In the genomic region with DNA sequence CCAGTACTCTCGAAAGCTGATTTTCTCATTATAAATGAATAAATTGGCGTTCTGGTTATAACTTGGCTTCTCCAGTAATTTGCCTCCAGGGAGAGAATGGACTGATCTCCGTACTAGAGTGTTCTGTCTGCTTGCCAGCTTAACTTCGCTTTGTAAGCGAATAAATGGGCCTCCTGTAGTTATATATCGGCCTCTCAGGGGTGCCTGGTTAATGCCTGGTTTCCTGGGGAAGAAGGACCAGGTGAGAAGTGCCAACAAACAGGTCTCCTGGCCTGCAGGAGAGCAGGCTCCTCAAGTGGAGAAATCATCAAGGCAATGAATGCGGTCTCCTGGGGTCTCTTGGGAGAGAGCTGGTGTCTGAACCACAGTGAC, we compare ENCODE assay signal across 23 cellular contexts.
DNase-seq lines count a peak whose midpoint lies in the region; ATAC-seq, FAIRE-seq and TF ChIP-seq lines count a peak whose summit lies in the region.
"Had no signal": no experiment of that assay in that cellular context is flagged by ENCODE, and none has a peak within 500 bp of the region (broad histone marks: within the 10 kb centered on the region; RNA-seq: fewer than 3 reads in every experiment).

No MANE protein-coding gene starts in this region.

- intact Hi-C loops in heart right ventricle (cut with DNase I) (loop anchor here in 8 of 10 donors (2.0 to 10.0 kb wide), 7 partner anchors 147 to 577 kb away; a partner anchor contains a TSS), kidney (cut with DNase I) (loop anchor here (10.0 kb wide), 1 partner anchor 217 kb away; no protein-coding TSS in a partner anchor), tibial artery (cut with DNase I; ENCODE audit: low total_unique reads) (loop anchor here (10.0 kb wide), 1 partner anchor 297 kb away; a partner anchor contains a TSS)

- H3K9me3 ChIP-seq in heart right ventricle (no peaks in the 10 kb centered on the region), right atrium auricular region (no peaks in the 10 kb centered on the region), kidney (ENCODE audit: control insufficient read depth in 1 of 2, low read length in 2 of 2) (no peaks in the 10 kb centered on the region), tibial artery (no peaks in the 10 kb centered on the region), BE2C (no peaks in the 10 kb centered on the region)
- H3K9me3 ChIP-seq: upper lobe of left lung had no signal

- peak overlapping the region in 6 of 10 donors; percentile 15 to 55 (median 20) for H3K27ac ChIP-seq in heart right ventricle
- H3K27ac ChIP-seq in right atrium auricular region: peak overlapping the region in 1 of 2 donors; percentile 7
- H3K27ac ChIP-seq in kidney (ENCODE audit: low read depth in 2 of 2, low read length in 2 of 2): peak overlapping the region; percentile 84 to 86
- peak overlapping the region; percentile 60 to 61 for H3K27ac ChIP-seq in tibial artery
- H3K27ac ChIP-seq: upper lobe of left lung had no signal

- peak overlapping the region in 1 of 2 donors; percentile 7 for H3K9ac ChIP-seq in kidney (ENCODE audit: low read length in 2 of 2)

- H3K27me3 ChIP-seq in heart right ventricle (no peaks in the 10 kb centered on the region), right atrium auricular region (no peaks in the 10 kb centered on the region), tibial artery (no peaks in the 10 kb centered on the region), BE2C (no peaks in the 10 kb centered on the region)
- H3K27me3 ChIP-seq: upper lobe of left lung had no signal

- H3K36me3 ChIP-seq in heart right ventricle (no peaks in the 10 kb centered on the region), right atrium auricular region (no peaks in the 10 kb centered on the region), kidney (ENCODE audit: control insufficient read depth in 1 of 2, insufficient read depth in 2 of 2, low read length in 2 of 2) (no peaks in the 10 kb centered on the region), tibial artery (no peaks in the 10 kb centered on the region), BE2C (no peaks in the 10 kb centered on the region)
- H3K36me3 ChIP-seq: upper lobe of left lung had no signal

- DNase-seq in heart right ventricle (no peak), right atrium auricular region (ENCODE audit: low spot score) (no peak), NCI-H69 (lab: John Stamatoyannopoulos, UW) (peak; percentile 69), kidney (no peak), tibial artery (no peak), BE2C (no peak)
- DNase-seq: activated T-cell treated with anti-CD3 and anti-CD28 coated beads, Interleukin-2, amount 50 U/mL, for 48 hours; aorta; cerebellar nuclear complex; effector CD4-positive, alpha-beta T cell; erythroblast; foreskin fibroblast; GOT3; naive thymus-derived CD8-positive, alpha-beta T cell; NCI-H774; retina; SIG-M5; stimulated activated CD4-positive, alpha-beta T cell treated with anti-CD3 and anti-CD28 coated beads, Interleukin-4, amount 100 ng/mL, for 4 hours; T-helper 1 cell had no signal

- H3K4me3 ChIP-seq in heart right ventricle: no peak overlapping the region
- H3K4me3 ChIP-seq in right atrium auricular region: no peak overlapping the region
- no peak overlapping the region for H3K4me3 ChIP-seq in kidney (ENCODE audit: low read length in 2 of 2)
- no peak overlapping the region for H3K4me3 ChIP-seq in tibial artery
- no peak overlapping the region for H3K4me3 ChIP-seq in BE2C (ENCODE audit: low read depth, low read length)
- H3K4me3 ChIP-seq: upper lobe of left lung had no signal

- WGBS in heart right ventricle, 2 donors: 50 to 64% methylated on average over 7 of the region's 7 CpGs

- TF ChIP-seq CTCF in heart right ventricle (IDR thresholded peaks at IDR 0.05) (no peak), right atrium auricular region (IDR thresholded peaks at IDR 0.05) (no peak), kidney (IDR thresholded peaks at IDR 0.05; ENCODE audit: borderline replicate concordance, extremely low read depth, insufficient read depth) (no peak), tibial artery (IDR thresholded peaks at IDR 0.05) (no peak), BE2C (IDR thresholded peaks at IDR 0.05; ENCODE audit: low read depth, low read length) (no peak)

- ATAC-seq in heart right ventricle (peak in 4 of 8 donors; percentile 9 to 50 (median 32)), GM18867 (IDR thresholded peaks at IDR 0.05; ENCODE audit: unreplicated experiment) (no peak), SK-N-SH treated with all-trans-retinoic acid at 6 μM for 48 hours (no peak)
- ATAC-seq: naive thymus-derived CD8-positive, alpha-beta T cell had no signal

- H3K4me1 ChIP-seq in heart right ventricle (peaks cover 0 to 14% (median 9%) of the 10 kb centered on the region in 9 donors), right atrium auricular region (peaks cover 0 to 9% of the 10 kb centered on the region in 2 donors), kidney (ENCODE audit: control insufficient read depth in 1 of 2, insufficient read depth in 1 of 2, low read depth in 1 of 2, low read length in 2 of 2) (peaks cover 22 to 42% of the 10 kb centered on the region in 2 donors), tibial artery (peaks cover 0 to 19% (median 11%) of the 10 kb centered on the region in 4 donors), BE2C (no peaks in the 10 kb centered on the region)

- FAIRE-seq in kidney (lab: Jason Lieb, UNC): no peak
- FAIRE-seq: TTC549 had no signal

TF ChIP-seq in SK-N-SH treated with all-trans-retinoic acid at 6 μM for 48 hours, 23 proteins besides CTCF, POLR2A, EP300 and RAD21:
- TF ChIP-seq ESRRG (CRISPR knock-in tag; IDR thresholded peaks at IDR 0.05): no peak
- TF ChIP-seq, protein P1, sequence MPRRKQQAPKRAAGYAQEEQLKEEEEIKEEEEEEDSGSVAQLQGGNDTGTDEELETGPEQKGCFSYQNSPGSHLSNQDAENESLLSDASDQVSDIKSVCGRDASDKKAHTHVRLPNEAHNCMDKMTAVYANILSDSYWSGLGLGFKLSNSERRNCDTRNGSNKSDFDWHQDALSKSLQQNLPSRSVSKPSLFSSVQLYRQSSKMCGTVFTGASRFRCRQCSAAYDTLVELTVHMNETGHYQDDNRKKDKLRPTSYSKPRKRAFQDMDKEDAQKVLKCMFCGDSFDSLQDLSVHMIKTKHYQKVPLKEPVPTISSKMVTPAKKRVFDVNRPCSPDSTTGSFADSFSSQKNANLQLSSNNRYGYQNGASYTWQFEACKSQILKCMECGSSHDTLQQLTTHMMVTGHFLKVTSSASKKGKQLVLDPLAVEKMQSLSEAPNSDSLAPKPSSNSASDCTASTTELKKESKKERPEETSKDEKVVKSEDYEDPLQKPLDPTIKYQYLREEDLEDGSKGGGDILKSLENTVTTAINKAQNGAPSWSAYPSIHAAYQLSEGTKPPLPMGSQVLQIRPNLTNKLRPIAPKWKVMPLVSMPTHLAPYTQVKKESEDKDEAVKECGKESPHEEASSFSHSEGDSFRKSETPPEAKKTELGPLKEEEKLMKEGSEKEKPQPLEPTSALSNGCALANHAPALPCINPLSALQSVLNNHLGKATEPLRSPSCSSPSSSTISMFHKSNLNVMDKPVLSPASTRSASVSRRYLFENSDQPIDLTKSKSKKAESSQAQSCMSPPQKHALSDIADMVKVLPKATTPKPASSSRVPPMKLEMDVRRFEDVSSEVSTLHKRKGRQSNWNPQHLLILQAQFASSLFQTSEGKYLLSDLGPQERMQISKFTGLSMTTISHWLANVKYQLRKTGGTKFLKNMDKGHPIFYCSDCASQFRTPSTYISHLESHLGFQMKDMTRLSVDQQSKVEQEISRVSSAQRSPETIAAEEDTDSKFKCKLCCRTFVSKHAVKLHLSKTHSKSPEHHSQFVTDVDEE (CRISPR knock-in tag; IDR thresholded peaks at IDR 0.05): no peak
- TF ChIP-seq, protein P2, sequence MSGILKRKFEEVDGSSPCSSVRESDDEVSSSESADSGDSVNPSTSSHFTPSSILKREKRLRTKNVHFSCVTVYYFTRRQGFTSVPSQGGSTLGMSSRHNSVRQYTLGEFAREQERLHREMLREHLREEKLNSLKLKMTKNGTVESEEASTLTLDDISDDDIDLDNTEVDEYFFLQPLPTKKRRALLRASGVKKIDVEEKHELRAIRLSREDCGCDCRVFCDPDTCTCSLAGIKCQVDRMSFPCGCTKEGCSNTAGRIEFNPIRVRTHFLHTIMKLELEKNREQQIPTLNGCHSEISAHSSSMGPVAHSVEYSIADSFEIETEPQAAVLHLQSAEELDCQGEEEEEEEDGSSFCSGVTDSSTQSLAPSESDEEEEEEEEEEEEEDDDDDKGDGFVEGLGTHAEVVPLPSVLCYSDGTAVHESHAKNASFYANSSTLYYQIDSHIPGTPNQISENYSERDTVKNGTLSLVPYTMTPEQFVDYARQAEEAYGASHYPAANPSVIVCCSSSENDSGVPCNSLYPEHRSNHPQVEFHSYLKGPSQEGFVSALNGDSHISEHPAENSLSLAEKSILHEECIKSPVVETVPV (CRISPR knock-in tag; IDR thresholded peaks at IDR 0.05): no peak
- TF ChIP-seq ZNF70 (CRISPR knock-in tag; IDR thresholded peaks at IDR 0.05): no peak
- TF ChIP-seq ZFP3 (CRISPR knock-in tag; IDR thresholded peaks at IDR 0.05): no peak
- no peak for TF ChIP-seq CSDC2 (CRISPR knock-in tag; IDR thresholded peaks at IDR 0.05)
- TF ChIP-seq ISL1 (CRISPR knock-in tag; IDR thresholded peaks at IDR 0.05): no peak
- TF ChIP-seq PPARA (CRISPR knock-in tag; IDR thresholded peaks at IDR 0.05; ENCODE audit: borderline replicate concordance): no peak
- no peak for TF ChIP-seq OSR1 (CRISPR knock-in tag; IDR thresholded peaks at IDR 0.05)
- TF ChIP-seq, protein P3, sequence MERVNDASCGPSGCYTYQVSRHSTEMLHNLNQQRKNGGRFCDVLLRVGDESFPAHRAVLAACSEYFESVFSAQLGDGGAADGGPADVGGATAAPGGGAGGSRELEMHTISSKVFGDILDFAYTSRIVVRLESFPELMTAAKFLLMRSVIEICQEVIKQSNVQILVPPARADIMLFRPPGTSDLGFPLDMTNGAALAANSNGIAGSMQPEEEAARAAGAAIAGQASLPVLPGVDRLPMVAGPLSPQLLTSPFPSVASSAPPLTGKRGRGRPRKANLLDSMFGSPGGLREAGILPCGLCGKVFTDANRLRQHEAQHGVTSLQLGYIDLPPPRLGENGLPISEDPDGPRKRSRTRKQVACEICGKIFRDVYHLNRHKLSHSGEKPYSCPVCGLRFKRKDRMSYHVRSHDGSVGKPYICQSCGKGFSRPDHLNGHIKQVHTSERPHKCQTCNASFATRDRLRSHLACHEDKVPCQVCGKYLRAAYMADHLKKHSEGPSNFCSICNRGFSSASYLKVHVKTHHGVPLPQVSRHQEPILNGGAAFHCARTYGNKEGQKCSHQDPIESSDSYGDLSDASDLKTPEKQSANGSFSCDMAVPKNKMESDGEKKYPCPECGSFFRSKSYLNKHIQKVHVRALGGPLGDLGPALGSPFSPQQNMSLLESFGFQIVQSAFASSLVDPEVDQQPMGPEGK (CRISPR knock-in tag; IDR thresholded peaks at IDR 0.05; ENCODE audit: borderline replicate concordance): no peak
- TF ChIP-seq RARB (CRISPR knock-in tag; IDR thresholded peaks at IDR 0.05): no peak
- TF ChIP-seq SNAI2 (CRISPR knock-in tag; IDR thresholded peaks at IDR 0.05): no peak
- no peak for TF ChIP-seq ZFP30 (CRISPR knock-in tag; IDR thresholded peaks at IDR 0.05)
TF ChIP-seq in SK-N-SH treated with all-trans-retinoic acid at 6 μM for 48 hours: peak in this region for 0.
